In genomic region chr4:146095091-146095690, GRCh38 we compare ENCODE assay signal across 8 cellular contexts.
DNase-seq lines count a peak whose midpoint lies in the region; ATAC-seq and TF ChIP-seq lines count a peak whose summit lies in the region.

No MANE protein-coding gene starts in this region.

- H3K9ac ChIP-seq in Loucy (ENCODE audit: low read depth, low read length, poor library complexity, severe bottlenecking), result no peak overlapping the region

- H3K4me2 ChIP-seq in Loucy (ENCODE audit: low read depth, low read length, poor library complexity, severe bottlenecking), result no peak overlapping the region

- intact Hi-C loops in posterior vena cava (cut with DNase I), result no loop called here

- H3K36me3 ChIP-seq in Loucy (ENCODE audit: insufficient read depth, low read length), result no peaks in the 10 kb centered on the region

- no peaks in the 10 kb centered on the region for H3K9me3 ChIP-seq in Loucy (ENCODE audit: insufficient read depth, low read depth, low read length)

- TF ChIP-seq CTCF in Loucy (conservative IDR thresholded peaks at IDR 0.05; ENCODE audit: low read length) (peak; percentile 96), WI38 (IDR thresholded peaks at IDR 0.05; ENCODE audit: low read depth, low read length) (peak; percentile 61)

- peak; percentile 4 for DNase-seq in stimulated activated CD4-positive, alpha-beta T cell treated with anti-CD3 and anti-CD28 coated beads, Interleukin-1b, Interleukin-23, amount 100 ng/mL, for 48 hours
- DNase-seq in stimulated activated CD4-positive, alpha-beta T cell treated with anti-CD3 and anti-CD28 coated beads, Interleukin-12 subunit alpha, Interleukin-12 subunit beta, amount 100 ng/mL, for 4 hours, result no peak
- DNase-seq in iPS DF 4.7 (ENCODE audit: extremely low read depth, low spot score) (peak; percentile 44), superior temporal gyrus (ENCODE audit: extremely low spot score) (peak; percentile 67), posterior vena cava (ENCODE audit: low spot score) (no peak)

- no peaks in the 10 kb centered on the region for H3K9me2 ChIP-seq in Loucy (replicated peaks; ENCODE audit: low read depth, low read length)

- no peaks in the 10 kb centered on the region for H3K4me1 ChIP-seq in Loucy (ENCODE audit: insufficient read depth, low read length, poor library complexity, severe bottlenecking)

- H3K27me3 ChIP-seq in Loucy (ENCODE audit: insufficient read depth, low read length, poor library complexity, severe bottlenecking), result no peaks in the 10 kb centered on the region

- H3K79me2 ChIP-seq in Loucy (ENCODE audit: insufficient read depth, low read length), result no peaks in the 10 kb centered on the region

- H3F3A ChIP-seq in Loucy (ENCODE audit: low read depth), result no peaks in the 10 kb centered on the region

- H2AFZ ChIP-seq in Loucy (ENCODE audit: low read length), result no peak overlapping the region

- no peak for ATAC-seq in HG03280 (IDR thresholded peaks at IDR 0.05; ENCODE audit: unreplicated experiment)

- H3K4me3 ChIP-seq in Loucy (ENCODE audit: low read length, poor library complexity, severe bottlenecking) (no peak overlapping the region), WI38 (ENCODE audit: low read depth, low read length) (no peak overlapping the region)

- no peaks in the 10 kb centered on the region for H4K20me1 ChIP-seq in Loucy (ENCODE audit: insufficient read depth, low read length, poor library complexity, severe bottlenecking)

Comparison
In these comparisons a context has a peak if more than half of its experiments do, and no peak if none do; other contexts are left out.
1. DNase-seq: peak in stimulated activated CD4-positive, alpha-beta T cell treated with anti-CD3 and anti-CD28 coated beads, Interleukin-1b, Interleukin-23, amount 100 ng/mL, for 48 hours (single experiment), iPS DF 4.7 (single experiment) and superior temporal gyrus (single experiment); none in stimulated activated CD4-positive, alpha-beta T cell treated with anti-CD3 and anti-CD28 coated beads, Interleukin-12 subunit alpha, Interleukin-12 subunit beta, amount 100 ng/mL, for 4 hours (single experiment) and posterior vena cava (single experiment).